Comparison of ENCODE assay signal across 8 cellular contexts in genomic region chr16:67109407-67110135, GRCh38. TPM values are rescaled to one million over a fixed set of nuclear protein-coding genes. Genes with fewer than 3 reads are reported as not detected.
DNase-seq lines count a peak whose midpoint lies in the region; ATAC-seq, FAIRE-seq and TF ChIP-seq lines count a peak whose summit lies in the region.

PHAF1 (plus strand) TSS chr16:67109941; CDS start chr16:67110176, 235 bp downstream.

- H3K4me3 ChIP-seq in OCI-LY7 (ENCODE audit: low read depth, low read length, poor library complexity, severe bottlenecking): peak within 1 kb of the TSS; percentile 90

- peaks cover 17% of the 10 kb centered on the region for H3K4me1 ChIP-seq in OCI-LY7 (ENCODE audit: insufficient read depth, low read length, poor library complexity, severe bottlenecking)

- no TSS peak for BruUV-seq in OCI-LY7 (replicated peaks; lab: Mats Ljungman, UMichigan)

- H3K9me3 ChIP-seq in OCI-LY7 (ENCODE audit: low read length): no peaks in the 10 kb centered on the region

- no peaks in the 10 kb centered on the region for H3K36me3 ChIP-seq in OCI-LY7 (ENCODE audit: insufficient read depth, low read length)

- intact Hi-C loops in OCI-LY7 (cut with micrococcal nuclease; ENCODE audit: unreplicated experiment): no loop called here

- no peaks in the 10 kb centered on the region for H4K20me1 ChIP-seq in OCI-LY7 (ENCODE audit: insufficient read depth, low read length)

- TF ChIP-seq CTCF in D721Med (IDR thresholded peaks at IDR 0.05; ENCODE audit: insufficient read depth, missing control alignments) (no peak), OCI-LY7 (conservative IDR thresholded peaks at IDR 0.05; ENCODE audit: low read length) (no peak)

- no peaks in the 10 kb centered on the region for H3K9me2 ChIP-seq in OCI-LY7 (ENCODE audit: insufficient read depth, low read length)

- H3K27ac ChIP-seq in OCI-LY7 (ENCODE audit: low read depth, low read length, poor library complexity, severe bottlenecking): peak within 1 kb of the TSS; percentile 8

- ATAC-seq in GM21515 (IDR thresholded peaks at IDR 0.05; ENCODE audit: unreplicated experiment): peak; percentile 72

- no peak for FAIRE-seq in D721Med (lab: Jason Lieb, UNC)

- CTCF ChIA-PET in OCI-LY7 (lab: Charles Lee; ENCODE audit: unreplicated experiment): no interaction called here

- peak within 1 kb of the TSS; percentile 86 for H3K4me2 ChIP-seq in OCI-LY7 (ENCODE audit: low read length)

- DNase-seq in D721Med (ENCODE audit: insufficient read length, low spot score) (peak; percentile 82), HuH-7.5 (ENCODE audit: low spot score) (peak; percentile 87), OCI-LY7 (ENCODE audit: low spot score) (peak; percentile 91), activated T-cell treated with anti-CD3 and anti-CD28 coated beads for 24 hours (ENCODE audit: low read depth) (peak; percentile 94), epidermal melanocyte (ENCODE audit: insufficient read length, low spot score) (peak; percentile 97), middle frontal gyrus (ENCODE audit: extremely low spot score, low spot score) (peak; percentile 89)
- peak; percentile 94 for DNase-seq in stimulated activated CD8-positive, alpha-beta memory T cell treated with anti-CD3 and anti-CD28 coated beads, Interleukin-2, amount 100 ng/mL, for 1 hour (ENCODE audit: low read depth in 2 of 2)

- H3K79me2 ChIP-seq in OCI-LY7 (ENCODE audit: insufficient read depth, low read depth, low read length): peaks cover 30% of the 10 kb centered on the region

- POLR2A ChIA-PET in OCI-LY7 (lab: Charles Lee): interaction anchor here (0.6 to 1.0 kb wide), 2 partner anchors 14 to 91 kb away, joined by 3 to 5 read pairs; no protein-coding TSS in a partner anchor

- H2AFZ ChIP-seq in OCI-LY7 (ENCODE audit: low read length): peak within 1 kb of the TSS; percentile 90

RNA-seq across cellular contexts. Expression of gene PHAF1, which starts in this region (rescaled TPM):
- total RNA-seq in OCI-LY7 (2014; rRNA removed; shearing (Covaris generic)): 12.6 and 16.8 TPM in 2 replicates
- 11.8 and 13.9 TPM in 2 replicates for total RNA-seq in OCI-LY7 (2022)

Comparison
In these comparisons a context has a peak if more than half of its experiments do, and no peak if none do; other contexts are left out.
1. Peak in every context shown above with its lines: DNase-seq, ATAC-seq, H3K4me3 ChIP-seq and H3K27ac ChIP-seq.